In genomic region chr14:49966304-49966809, GRCh38 we compare ENCODE assay signal across 1 cellular context.
TF ChIP-seq lines count a peak whose summit lies in the region.

No MANE protein-coding gene starts in this region.

TF ChIP-seq in HepG2, 621 proteins besides CTCF, POLR2A, EP300 and RAD21 (continued from another document and continues in another):
- TF ChIP-seq DMTF1 (CRISPR knock-in tag; IDR thresholded peaks at IDR 0.05) (no peak), PAX8 (CRISPR knock-in tag; IDR thresholded peaks at IDR 0.05; ENCODE audit: borderline replicate concordance) (no peak), DNMT1 (CRISPR knock-in tag; IDR thresholded peaks at IDR 0.05) (no peak), ZNF567 (CRISPR knock-in tag; IDR thresholded peaks at IDR 0.05; ENCODE audit: borderline replicate concordance) (0 out of 2 replicates have a peak, but pooled peaks have one; percentile 32), ZNF614 (CRISPR knock-in tag; IDR thresholded peaks at IDR 0.05; ENCODE audit: borderline replicate concordance) (peak; percentile 69; the same call in 1 of the 2 replicates), ARID4A (CRISPR knock-in tag; IDR thresholded peaks at IDR 0.05; ENCODE audit: borderline replicate concordance) (peak; percentile 46; the same call in 1 of the 2 replicates), ZNF607 (CRISPR knock-in tag; IDR thresholded peaks at IDR 0.05; ENCODE audit: borderline replicate concordance) (no peak), RBFOX2 (IDR thresholded peaks at IDR 0.05; ENCODE audit: low read depth, low read length) (peak; percentile 32; the same call in 1 of the 2 replicates), ZNF274 (CRISPR knock-in tag; IDR thresholded peaks at IDR 0.05) (no peak), ZNF17 (CRISPR knock-in tag; IDR thresholded peaks at IDR 0.05) (no peak), NFATC3 (CRISPR knock-in tag; IDR thresholded peaks at IDR 0.05) (no peak), ZNF570 (CRISPR knock-in tag; IDR thresholded peaks at IDR 0.05; ENCODE audit: borderline replicate concordance) (no peak), ZNF530 (CRISPR knock-in tag; IDR thresholded peaks at IDR 0.05; ENCODE audit: low read depth) (no peak), HNF1A (IDR thresholded peaks at IDR 0.05; ENCODE audit: low read depth) (peak; percentile 94), HNF1A (CRISPR knock-in tag; IDR thresholded peaks at IDR 0.05; ENCODE audit: borderline replicate concordance) (peak; percentile 97), ZFP36 (IDR thresholded peaks at IDR 0.05; ENCODE audit: borderline replicate concordance, low read depth, low read length, partially characterized antibody) (no peak), ZNF644 (CRISPR knock-in tag; IDR thresholded peaks at IDR 0.05; ENCODE audit: low read depth) (0 out of 2 replicates have a peak, but pooled peaks have one; percentile 25), PRDM10 (CRISPR knock-in tag; IDR thresholded peaks at IDR 0.05; ENCODE audit: low read depth) (no peak), ZXDC (CRISPR knock-in tag; IDR thresholded peaks at IDR 0.05) (no peak), ZSCAN25 (CRISPR knock-in tag; IDR thresholded peaks at IDR 0.05) (no peak), SUZ12 (IDR thresholded peaks at IDR 0.05; ENCODE audit: low read depth, low read length) (no peak), TARDBP (CRISPR knock-in tag; IDR thresholded peaks at IDR 0.05) (peak; percentile 31; the same call in 1 of the 2 replicates), FOSL1 (CRISPR knock-in tag; IDR thresholded peaks at IDR 0.05; ENCODE audit: borderline replicate concordance) (no peak), GZF1 (CRISPR knock-in tag; IDR thresholded peaks at IDR 0.05) (no peak), HMG20B (CRISPR knock-in tag; conservative IDR thresholded peaks at IDR 0.05) (0 out of 2 replicates have a peak, but pooled peaks have one; percentile 25), NFYC (CRISPR knock-in tag; IDR thresholded peaks at IDR 0.05) (no peak), POLR2AphosphoS5 (IDR thresholded peaks at IDR 0.05; ENCODE audit: low read depth, low read length) (peak; percentile 80), KAT7 (CRISPR knock-in tag; IDR thresholded peaks at IDR 0.05; ENCODE audit: borderline replicate concordance) (no peak), ZNF652 (CRISPR knock-in tag; IDR thresholded peaks at IDR 0.05; ENCODE audit: borderline replicate concordance, low read depth) (0 out of 2 replicates have a peak, but pooled peaks have one; percentile 9), MAZ (IDR thresholded peaks at IDR 0.05; ENCODE audit: borderline replicate concordance, low read depth, low read length) (no peak), MAZ (CRISPR knock-in tag; IDR thresholded peaks at IDR 0.05; ENCODE audit: low read depth) (no peak), MIER3 (CRISPR knock-in tag; IDR thresholded peaks at IDR 0.05; ENCODE audit: borderline replicate concordance) (no peak), ZEB1 (IDR thresholded peaks at IDR 0.05; ENCODE audit: insufficient replicate concordance, low read depth) (no peak), MATR3 (CRISPR knock-in tag; IDR thresholded peaks at IDR 0.05) (no peak), TOE1 (CRISPR knock-in tag; IDR thresholded peaks at IDR 0.05) (no peak), EED (CRISPR knock-in tag; IDR thresholded peaks at IDR 0.05) (no peak), HIC2 (CRISPR knock-in tag; IDR thresholded peaks at IDR 0.05; ENCODE audit: low read depth) (no peak), ZNF776 (CRISPR knock-in tag; IDR thresholded peaks at IDR 0.05) (no peak), ZSCAN9 (CRISPR knock-in tag; IDR thresholded peaks at IDR 0.05; ENCODE audit: borderline replicate concordance) (no peak), DRAP1 (CRISPR knock-in tag; IDR thresholded peaks at IDR 0.05) (peak; percentile 61; the same call in 1 of the 2 replicates), SIX4 (CRISPR knock-in tag; IDR thresholded peaks at IDR 0.05) (0 out of 2 replicates have a peak, but pooled peaks have one; percentile 17), ZNF34 (CRISPR knock-in tag; IDR thresholded peaks at IDR 0.05; ENCODE audit: borderline replicate concordance) (no peak), BRF2 (CRISPR knock-in tag; IDR thresholded peaks at IDR 0.05) (no peak)
